ENCODE assay signal across 1 cellular context in genomic region chr12:38141861-38142260, GRCh38.
TF ChIP-seq lines count a peak whose summit lies in the region.

No MANE protein-coding gene starts in this region.

TF ChIP-seq in K562, 482 proteins besides CTCF, POLR2A, EP300 and RAD21:
- no peak for TF ChIP-seq ESRRB (CRISPR knock-in tag; IDR thresholded peaks at IDR 0.05; ENCODE audit: borderline replicate concordance)
- no peak for TF ChIP-seq ZHX1 (conservative IDR thresholded peaks at IDR 0.05; ENCODE audit: low read length)
- no peak for TF ChIP-seq ZNF23 (CRISPR knock-in tag; IDR thresholded peaks at IDR 0.05)
- no peak for TF ChIP-seq SP2 (IDR thresholded peaks at IDR 0.05; ENCODE audit: extremely low read depth, low read depth, low read length, poor library complexity, severe bottlenecking)
- TF ChIP-seq CBX3 (IDR thresholded peaks at IDR 0.05; ENCODE audit: borderline replicate concordance in 1 of 2, low read length in 2 of 2), result no peak
- TF ChIP-seq PPARD (CRISPR knock-in tag; IDR thresholded peaks at IDR 0.05), result no peak
- no peak for TF ChIP-seq ILK (tag; IDR thresholded peaks at IDR 0.05; ENCODE audit: borderline replicate concordance, low read depth)
- no peak for TF ChIP-seq ZNF134 (CRISPR knock-in tag; conservative IDR thresholded peaks at IDR 0.05)
- TF ChIP-seq POLR3A (IDR thresholded peaks at IDR 0.05; ENCODE audit: borderline replicate concordance, extremely low read depth, insufficient read depth, insufficient read length), result no peak
- no peak for TF ChIP-seq TBP (optimal IDR thresholded peaks at IDR 0.05; ENCODE audit: low read depth, low read length)
- TF ChIP-seq TCF15 (CRISPR knock-in tag; IDR thresholded peaks at IDR 0.05), result no peak
TF ChIP-seq in K562: peak in this region for 0.
